ENCODE assay signal across 19 cellular contexts in the genomic region with DNA sequence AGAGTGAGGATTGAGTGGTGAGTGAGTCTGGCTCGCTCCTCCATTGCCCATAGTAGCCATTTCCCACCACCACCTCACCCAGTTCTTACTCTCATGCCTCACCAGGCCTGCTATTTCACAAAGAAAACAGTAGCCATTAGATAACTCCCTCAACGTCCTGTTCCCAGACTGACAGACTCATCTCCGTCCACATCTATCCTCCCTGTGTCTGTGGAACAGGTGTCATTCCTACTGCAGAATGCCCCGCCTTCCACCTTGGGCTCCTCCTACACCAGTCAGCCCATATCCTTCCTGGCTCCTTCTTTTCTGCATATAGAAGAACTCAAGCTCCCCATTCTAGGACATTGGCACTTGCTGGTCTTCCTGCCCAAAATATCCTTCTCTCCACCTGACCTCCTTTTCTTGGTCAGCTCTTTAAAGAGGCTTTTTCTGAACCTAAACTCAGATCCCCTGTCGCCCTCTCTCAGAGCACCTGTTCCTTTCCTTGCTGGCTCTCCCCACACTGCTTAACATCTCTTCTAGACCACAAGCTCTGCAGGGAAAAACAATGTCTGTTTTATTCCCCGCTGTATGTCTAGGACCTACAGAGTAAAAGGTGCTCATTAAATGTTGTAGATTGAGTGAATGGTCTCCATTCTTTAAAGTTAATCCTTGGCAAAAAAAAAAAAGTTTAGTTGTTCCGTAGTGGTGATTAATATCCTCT. TPM values are rescaled to one million over a fixed set of nuclear protein-coding genes. Genes with fewer than 3 reads are reported as not detected.
DNase-seq lines count a peak whose midpoint lies in the region; ATAC-seq, FAIRE-seq and TF ChIP-seq lines count a peak whose summit lies in the region.
"Had no signal": no experiment of that assay in that cellular context is flagged by ENCODE, and none has a peak within 500 bp of the region (broad histone marks: within the 10 kb centered on the region; RNA-seq: fewer than 3 reads in every experiment).

No MANE protein-coding gene starts in this region.

- H3K4me1 ChIP-seq in IMR-90 (ENCODE audit: control insufficient read depth, insufficient read depth, low read length): peaks cover 20% of the 10 kb centered on the region
- peaks cover 25% of the 10 kb centered on the region for H3K4me1 ChIP-seq in astrocyte (ENCODE audit: insufficient read depth, low read length)
- peaks cover 8 to 25% of the 10 kb centered on the region in 2 experiments for H3K4me1 ChIP-seq in trophoblast cell (ENCODE audit: control insufficient read depth in 1 of 2, insufficient read depth in 2 of 2, low read length in 2 of 2)
- peaks cover 0 to 1% of the 10 kb centered on the region in 2 experiments; a peak in 2 of 4 replicates for H3K4me1 ChIP-seq in SK-N-SH (ENCODE audit: control insufficient read depth in 1 of 2, insufficient read depth in 2 of 2, low read depth in 1 of 2, low read length in 1 of 2)

- DNase-seq in T-helper 1 cell: no peak
- DNase-seq in IMR-90: no peak
- no peak for DNase-seq in astrocyte (ENCODE audit: low read depth)
- no peak for DNase-seq in trophoblast cell
- no peak for DNase-seq in NOMO-1 (lab: John Stamatoyannopoulos, UW; ENCODE audit: unreplicated experiment in 2 of 2)
- no peak for DNase-seq in NCI-H446 treated with DMSO at 0.1 percent for 48 hours (lab: John Stamatoyannopoulos, UW)
- no peak for DNase-seq in SK-N-SH
- DNase-seq: activated effector memory CD4-positive, alpha-beta T cell treated with Interleukin-2 at 50 U/mL for 16 hours; DMS53; foreskin fibroblast; NCI-H187 treated with DMSO at 0.1 percent for 48 hours; stimulated activated CD4-positive, alpha-beta T cell treated with anti-CD3 and anti-CD28 coated beads, Interleukin-12 subunit alpha, Interleukin-12 subunit beta, amount 100 ng/mL, for 4 hours; stimulated activated CD8-positive, alpha-beta memory T cell treated with anti-CD3 and anti-CD28 coated beads, Interleukin-4, amount 100 ng/mL, for 48 hours; T1000 had no signal

- H3K27ac ChIP-seq in IMR-90 (ENCODE audit: insufficient read depth, low read length): no peak overlapping the region
- H3K27ac ChIP-seq in astrocyte (ENCODE audit: low read depth, low read length): no peak overlapping the region
- H3K27ac ChIP-seq in trophoblast cell (ENCODE audit: low read depth, low read length): no peak overlapping the region
- no peak overlapping the region for H3K27ac ChIP-seq in SK-N-SH (ENCODE audit: low read depth in 2 of 2, low read length in 1 of 2)
- H3K27ac ChIP-seq: 22Rv1 had no signal

- POLR2A ChIA-PET in IMR-90 (lab: Charles Lee; ENCODE audit: unreplicated experiment): no interaction called here
- POLR2A ChIA-PET in SK-N-SH (lab: Yijun Ruan, JAX): no interaction called here

- H3K18ac ChIP-seq in IMR-90 (ENCODE audit: low read depth, low read length) (no peak overlapping the region), trophoblast cell (ENCODE audit: low read length) (no peak overlapping the region)

- peak overlapping the region; percentile 74 for H3K27ac Mint-ChIP-seq in T-helper 1 cell treated with Interleukin-12 subunit alpha and Interleukin-12 subunit beta and Interleukin-4 antibody, amounts not matched to agents 30 μg/mL and 1 μg/mL, for 36 hours
- no peak overlapping the region for H3K27ac Mint-ChIP-seq in astrocyte (ENCODE audit: unreplicated experiment)

- no peak for FAIRE-seq in astrocyte (lab: Jason Lieb, UNC)
- FAIRE-seq: colon, keratinocyte had no signal

- dilution Hi-C loops in IMR-90 (cut with HindIII; ENCODE audit: low sequenced_read_pairs, unreplicated experiment): no loop called here

- H3K14ac ChIP-seq in IMR-90 (replicated peaks; ENCODE audit: low read depth, low read length) (no peak overlapping the region), trophoblast cell (ENCODE audit: low read length) (no peak overlapping the region)

- H2BK20ac ChIP-seq in IMR-90 (ENCODE audit: low read depth, low read length): no peak overlapping the region

- TF ChIP-seq CTCF in IMR-90 (conservative IDR thresholded peaks at IDR 0.05; ENCODE audit: low read depth, low read length): no peak
- TF ChIP-seq CTCF in astrocyte (IDR thresholded peaks at IDR 0.05; ENCODE audit: insufficient read depth, low read depth, low read length): no peak
- no peak for TF ChIP-seq CTCF in SK-N-SH (IDR thresholded peaks at IDR 0.05)

- CTCF ChIA-PET in IMR-90 (lab: Yijun Ruan, JAX) (interaction anchor here (0.7 to 3.1 kb wide), 2 partner anchors 53 to 55 kb away, joined by 6 to 22 read pairs; no protein-coding TSS in a partner anchor), SK-N-SH (lab: Yijun Ruan, JAX) (interaction anchor here (1.4 to 2.5 kb wide), 2 partner anchors 24 to 54 kb away, joined by 4 to 9 read pairs; no protein-coding TSS in a partner anchor)

- no peaks in the 10 kb centered on the region for H3K9me3 Mint-ChIP-seq in T-helper 1 cell treated with Interleukin-12 subunit alpha and Interleukin-12 subunit beta and Interleukin-4 antibody, amounts not matched to agents 30 μg/mL and 1 μg/mL, for 36 hours
- H3K9me3 Mint-ChIP-seq in astrocyte (ENCODE audit: unreplicated experiment): no peaks in the 10 kb centered on the region

- H2BK15ac ChIP-seq in IMR-90 (ENCODE audit: low read depth, low read length): 0 out of 3 replicates have a peak overlapping the region, but pooled peaks have one; percentile 20

- TF ChIP-seq EP300 in SK-N-SH (IDR thresholded peaks at IDR 0.05; ENCODE audit: borderline replicate concordance in 1 of 2, low read depth in 1 of 2, low read length in 1 of 2): no peak

- no peak overlapping the region for H4K12ac ChIP-seq in trophoblast cell (ENCODE audit: low read depth, low read length)

- H3K79me1 ChIP-seq in IMR-90 (ENCODE audit: low read depth in 1 of 2, low read length in 2 of 2) (peaks cover 43 to 62% of the 10 kb centered on the region in 2 experiments), trophoblast cell (ENCODE audit: low read length) (peaks cover 13% of the 10 kb centered on the region)

- H3K23ac ChIP-seq in IMR-90 (ENCODE audit: low read depth, low read length) (no peak overlapping the region), trophoblast cell (ENCODE audit: low read length) (no peak overlapping the region)

- H3K79me2 ChIP-seq in astrocyte (ENCODE audit: insufficient read depth, low read length) (peaks cover 29% of the 10 kb centered on the region), trophoblast cell (ENCODE audit: control insufficient read depth, insufficient read depth, low read length, poor library complexity) (peaks cover 9% of the 10 kb centered on the region), SK-N-SH (ENCODE audit: insufficient read depth) (peaks cover 18% of the 10 kb centered on the region)

- H2AK9ac ChIP-seq in IMR-90 (replicated peaks; ENCODE audit: low read depth, low read length, poor library complexity): no peak overlapping the region

- peaks cover 8% of the 10 kb centered on the region for H3K9me1 ChIP-seq in IMR-90 (ENCODE audit: insufficient read depth, low read length)

- peak overlapping the region; percentile 95 for H3K4me3 Mint-ChIP-seq in T-helper 1 cell treated with Interleukin-12 subunit alpha and Interleukin-12 subunit beta and Interleukin-4 antibody, amounts not matched to agents 30 μg/mL and 1 μg/mL, for 36 hours
- H3K4me3 Mint-ChIP-seq in astrocyte (ENCODE audit: unreplicated experiment): peak overlapping the region; percentile 29
- H3K4me3 Mint-ChIP-seq: neural crest cell had no signal

- H3K4me1 Mint-ChIP-seq in T-helper 1 cell treated with Interleukin-12 subunit alpha and Interleukin-12 subunit beta and Interleukin-4 antibody, amounts not matched to agents 30 μg/mL and 1 μg/mL, for 36 hours (ENCODE audit: low read depth): peaks cover 79% of the 10 kb centered on the region
- peaks cover 61% of the 10 kb centered on the region for H3K4me1 Mint-ChIP-seq in astrocyte (ENCODE audit: low read depth, unreplicated experiment)

- H2BK120ac ChIP-seq in IMR-90 (ENCODE audit: low read depth, low read length) (no peak overlapping the region), trophoblast cell (ENCODE audit: insufficient read depth, low read length, poor library complexity) (no peak overlapping the region)

- 96% methylated on average over 3 of the region's 7 CpGs; no CpG with 5 or more reads in 1 of the 2 experiments for WGBS in IMR-90 (ENCODE audit: extremely low coverage in 2 of 2, insufficient read length in 1 of 2), 2 experiments
- WGBS in trophoblast cell (ENCODE audit: extremely low coverage, insufficient coverage, insufficient read length): no CpG with 5 or more reads among the region's 7 CpGs
- WGBS in SK-N-SH (ENCODE audit: low lambda C conversion rate): 94% methylated on average over 7 of the region's 7 CpGs

- H2BK5ac ChIP-seq in IMR-90 (ENCODE audit: low read depth, low read length, poor library complexity, severe bottlenecking) (no peak overlapping the region), trophoblast cell (ENCODE audit: low read depth, low read length, poor library complexity) (no peak overlapping the region)

- H3K4ac ChIP-seq in IMR-90 (ENCODE audit: low read depth, low read length): peak overlapping the region; percentile 31
- peak overlapping the region; percentile 23 for H3K4ac ChIP-seq in trophoblast cell (ENCODE audit: low read depth, low read length)

- H3K4me2 ChIP-seq in IMR-90 (ENCODE audit: low read depth, low read length) (no peak overlapping the region), astrocyte (ENCODE audit: low read length) (no peak overlapping the region), trophoblast cell (ENCODE audit: low read length) (no peak overlapping the region), SK-N-SH (no peak overlapping the region)

- H2BK12ac ChIP-seq in trophoblast cell (ENCODE audit: low read length): no peak overlapping the region

- H3K27me3 Mint-ChIP-seq in T-helper 1 cell treated with Interleukin-12 subunit alpha and Interleukin-12 subunit beta and Interleukin-4 antibody, amounts not matched to agents 30 μg/mL and 1 μg/mL, for 36 hours (ENCODE audit: low read depth): no peaks in the 10 kb centered on the region
- no peaks in the 10 kb centered on the region for H3K27me3 Mint-ChIP-seq in astrocyte (ENCODE audit: low read depth, unreplicated experiment)

- no peak overlapping the region for H4K5ac ChIP-seq in IMR-90 (ENCODE audit: low read depth, low read length)

- intact Hi-C loops in IMR-90 (cut with micrococcal nuclease): loop anchor here (5.0 kb wide), 2 partner anchors 33 to 372 kb away; partner anchors contain the start of gene DTWD2

- H3K36me3 Mint-ChIP-seq in T-helper 1 cell treated with Interleukin-12 subunit alpha and Interleukin-12 subunit beta and Interleukin-4 antibody, amounts not matched to agents 30 μg/mL and 1 μg/mL, for 36 hours (ENCODE audit: low read depth): peaks cover 38% of the 10 kb centered on the region
- peaks cover 2% of the 10 kb centered on the region for H3K36me3 Mint-ChIP-seq in astrocyte (ENCODE audit: low read depth, unreplicated experiment)

- H4K91ac ChIP-seq in IMR-90 (ENCODE audit: insufficient read depth, low read depth, low read length) (no peak overlapping the region), trophoblast cell (ENCODE audit: low read depth, low read length) (no peak overlapping the region)

- H4K8ac ChIP-seq in IMR-90 (ENCODE audit: low read depth in 2 of 2, low read length in 2 of 2): no peak overlapping the region
- no peak overlapping the region for H4K8ac ChIP-seq in trophoblast cell (ENCODE audit: low read depth, low read length)

- no peaks in the 10 kb centered on the region for H3K36me3 ChIP-seq in IMR-90 (ENCODE audit: control insufficient read depth, insufficient read depth, low read length)
- H3K36me3 ChIP-seq in astrocyte (ENCODE audit: insufficient read depth, low read length): no peaks in the 10 kb centered on the region
- H3K36me3 ChIP-seq in trophoblast cell (ENCODE audit: control insufficient read depth in 1 of 2, insufficient read depth in 2 of 2, low read length in 2 of 2): peaks cover 0 to 4% of the 10 kb centered on the region in 2 experiments
- H3K36me3 ChIP-seq in SK-N-SH (replicated peaks in 1 of 2; ENCODE audit: control insufficient read depth in 1 of 2, insufficient read depth in 2 of 2, low read length in 1 of 2): no peaks in the 10 kb centered on the region

- ATAC-seq in IMR-90 (ENCODE audit: low read depth): no peak

- TF ChIP-seq POLR2A in IMR-90 (IDR thresholded peaks at IDR 0.05; ENCODE audit: low read depth, low read length): no peak

- H2AFZ ChIP-seq in IMR-90 (replicated peaks; ENCODE audit: low read length, poor library complexity): no peak overlapping the region
- H2AFZ ChIP-seq in astrocyte (ENCODE audit: low read depth, low read length): no peak overlapping the region
- H2AFZ ChIP-seq in trophoblast cell (ENCODE audit: insufficient read depth, low read length, poor library complexity): no peak overlapping the region
- no peak overlapping the region for H2AFZ ChIP-seq in SK-N-SH (ENCODE audit: low read depth)

- no peaks in the 10 kb centered on the region; the same call in 1 of the 2 replicates for H4K20me1 ChIP-seq in IMR-90 (ENCODE audit: insufficient read depth, low read length)
- H4K20me1 ChIP-seq in astrocyte (ENCODE audit: insufficient read depth, low read length): peaks cover 20% of the 10 kb centered on the region
- no peaks in the 10 kb centered on the region for H4K20me1 ChIP-seq in SK-N-SH (ENCODE audit: insufficient read depth)

- H3K4me3 ChIP-seq in IMR-90 (ENCODE audit: insufficient read depth, low read depth, low read length) (no peak overlapping the region), astrocyte (ENCODE audit: insufficient read depth, low read depth, low read length) (no peak overlapping the region), trophoblast cell (ENCODE audit: low read depth, low read length) (no peak overlapping the region), SK-N-SH (ENCODE audit: low read depth in 2 of 2, low read length in 1 of 2) (no peak overlapping the region)

- no peaks in the 10 kb centered on the region for H3K9me3 ChIP-seq in IMR-90 (ENCODE audit: control insufficient read depth, insufficient read depth, low read length)
- no peaks in the 10 kb centered on the region for H3K9me3 ChIP-seq in astrocyte (ENCODE audit: insufficient read depth, low read depth, low read length)
- peaks cover 6% of the 10 kb centered on the region for H3K9me3 ChIP-seq in trophoblast cell (ENCODE audit: insufficient read depth, low read depth, low read length)
- H3K9me3 ChIP-seq in SK-N-SH: no peaks in the 10 kb centered on the region

- in situ Hi-C loops in IMR-90 (cut with MboI; ENCODE audit: low sequenced_read_pairs): no loop called here

- BruUV-seq in IMR-90 (replicated peaks; lab: Mats Ljungman, UMichigan): no TSS peak

- TF ChIP-seq RAD21 in IMR-90 (IDR thresholded peaks at IDR 0.05; ENCODE audit: low read length): no peak
- TF ChIP-seq RAD21 in SK-N-SH (IDR thresholded peaks at IDR 0.05; ENCODE audit: low read length): no peak

- H2AK5ac ChIP-seq in IMR-90 (ENCODE audit: low read depth, low read length) (0 out of 2 replicates have a peak overlapping the region, but pooled peaks have one; percentile 28), trophoblast cell (ENCODE audit: low read length) (no peak overlapping the region)

- H3K9ac ChIP-seq in IMR-90 (ENCODE audit: low read depth, low read length) (no peak overlapping the region), astrocyte (ENCODE audit: low read length) (no peak overlapping the region), trophoblast cell (ENCODE audit: low read length) (no peak overlapping the region), SK-N-SH (no peak overlapping the region)

- H3F3A ChIP-seq in SK-N-SH (replicated peaks; ENCODE audit: insufficient read depth): no peaks in the 10 kb centered on the region

- H3K27me3 ChIP-seq in IMR-90 (ENCODE audit: control insufficient read depth, insufficient read depth, low read length): no peaks in the 10 kb centered on the region
- no peaks in the 10 kb centered on the region for H3K27me3 ChIP-seq in astrocyte (ENCODE audit: insufficient read depth, low read length)
- H3K27me3 ChIP-seq in trophoblast cell (ENCODE audit: insufficient read depth, low read length): no peaks in the 10 kb centered on the region
- H3K27me3 ChIP-seq in SK-N-SH (ENCODE audit: insufficient read depth): no peaks in the 10 kb centered on the region

- H3K9me2 ChIP-seq in SK-N-SH: no peaks in the 10 kb centered on the region

- H3K56ac ChIP-seq in IMR-90 (ENCODE audit: extremely low read depth, insufficient read depth, low read length): no peak overlapping the region

RNA-seq across cellular contexts. Expression of gene TNFAIP8, which starts 3.2 kb away (rescaled TPM):
- 29.9 and 42.5 TPM in 2 replicates for total RNA-seq in IMR-90 (2012; rRNA removed)
- 16.2 and 20.3 TPM in 2 replicates for polyA plus RNA-seq in IMR-90 (2012; rRNA removed)
- polyA plus RNA-seq in IMR-90 (2012; cell fraction: cytosol; rRNA removed): 2.1 and 6.1 TPM in 2 replicates
- 1.7 and 6.6 TPM in 2 replicates for polyA plus RNA-seq in IMR-90 (2012; cell fraction: nucleus; rRNA removed; ENCODE audit: low replicate concordance)
- 25.9 and 33.1 TPM in 2 replicates for total RNA-seq in astrocyte
- 58.8 and 59.8 TPM in 2 replicates for polyA plus RNA-seq in trophoblast cell (2013)
- polyA plus RNA-seq in SK-N-SH (2012; rRNA removed): 28.3 and 31.3 TPM in 2 replicates
- 33.8 and 41.5 TPM in 2 replicates for polyA plus RNA-seq in SK-N-SH (2012; cell fraction: cytosol; rRNA removed)
- 11.7 and 15.5 TPM in 2 replicates for polyA plus RNA-seq in SK-N-SH (2012; cell fraction: nucleus; rRNA removed)
